Comparison of ENCODE assay signal across 8 cellular contexts in the genomic region with DNA sequence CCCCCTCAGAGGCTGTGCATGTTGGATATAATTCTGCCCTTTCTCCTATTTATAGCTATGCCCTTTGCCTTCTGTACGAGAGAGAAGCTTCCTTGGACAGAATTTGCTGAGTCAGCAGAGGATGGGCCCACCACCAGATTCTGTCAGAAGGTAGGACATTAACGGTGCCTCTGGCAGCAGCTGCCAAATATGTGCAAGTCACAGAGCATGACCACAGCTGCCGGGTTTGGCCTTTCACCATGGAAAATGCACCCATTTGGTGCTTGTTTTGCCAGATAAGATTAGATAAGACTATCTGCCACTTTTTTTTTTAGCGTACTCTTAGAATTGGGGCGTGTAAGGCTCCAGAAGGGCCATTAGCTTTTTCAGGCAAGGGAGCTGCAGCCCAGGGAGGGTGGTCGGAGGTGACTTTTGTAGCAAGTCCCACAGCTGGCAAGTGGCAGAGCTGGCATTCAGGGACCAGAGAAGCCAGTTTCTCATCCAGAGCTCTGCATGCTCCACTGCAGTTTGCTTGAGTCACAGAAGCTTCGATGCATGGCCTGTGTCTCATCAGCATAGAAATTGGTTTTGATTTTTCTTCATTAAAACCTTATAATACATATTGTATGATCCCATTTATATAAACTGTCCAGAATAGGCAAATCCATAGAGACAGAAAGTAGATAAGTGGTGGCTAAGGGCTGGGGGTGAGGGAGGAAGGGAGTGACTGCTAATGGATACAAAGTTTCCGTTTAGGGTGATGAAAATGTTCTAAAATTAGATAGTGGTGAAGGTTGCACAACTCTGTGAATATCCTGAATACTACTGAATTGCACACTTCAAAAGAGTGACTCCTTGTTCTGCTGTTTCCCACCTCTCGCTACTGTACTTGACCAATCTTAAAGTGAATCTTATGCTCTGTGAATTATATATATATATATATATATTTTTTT. TPM values are rescaled to one million over a fixed set of nuclear protein-coding genes. Genes with fewer than 3 reads are reported as not detected.
DNase-seq lines count a peak whose midpoint lies in the region; ATAC-seq, FAIRE-seq and TF ChIP-seq lines count a peak whose summit lies in the region.

No MANE protein-coding gene starts in this region.

- no peaks in the 10 kb centered on the region for H4K20me1 ChIP-seq in Karpas-422 (ENCODE audit: insufficient read depth, low read depth, low read length)
- H4K20me1 ChIP-seq in astrocyte (ENCODE audit: insufficient read depth, low read length): no peaks in the 10 kb centered on the region

- H3K4me3 Mint-ChIP-seq in astrocyte (ENCODE audit: unreplicated experiment): peak overlapping the region; percentile 15

- TF ChIP-seq CTCF in astrocyte (IDR thresholded peaks at IDR 0.05; ENCODE audit: insufficient read depth, low read depth, low read length) (no peak), lung (IDR thresholded peaks at IDR 0.05; ENCODE audit: control extremely low read depth, extremely low read depth) (no peak)

- DNase-seq in AML-193 (lab: John Stamatoyannopoulos, UW) (peak; percentile 95 to 96), Karpas-422 (peak; percentile 92), astrocyte (ENCODE audit: low read depth) (peak; percentile 74), lung (ENCODE audit: low spot score) (no peak), NCI-H2107 (lab: John Stamatoyannopoulos, UW) (no peak), C1 segment of cervical spinal cord (lab: John Stamatoyannopoulos, UW) (no peak)

- H3K27ac Mint-ChIP-seq in astrocyte (ENCODE audit: unreplicated experiment): peak overlapping the region; percentile 58

- H3K27ac ChIP-seq in Karpas-422 (ENCODE audit: low read length): peak overlapping the region; percentile 94
- H3K27ac ChIP-seq in astrocyte (ENCODE audit: low read depth, low read length): no peak overlapping the region
- peak overlapping the region in 1 of 2 donors; percentile 68 for H3K27ac ChIP-seq in lung (ENCODE audit: low read depth in 1 of 2, low read length in 1 of 2)

- H3K4me2 ChIP-seq in Karpas-422 (ENCODE audit: low read depth, low read length, poor library complexity, severe bottlenecking) (peak overlapping the region; percentile 68), astrocyte (ENCODE audit: low read length) (no peak overlapping the region)

- no peaks in the 10 kb centered on the region for H3K9me3 Mint-ChIP-seq in astrocyte (ENCODE audit: unreplicated experiment)

- H3K4me1 Mint-ChIP-seq in astrocyte (ENCODE audit: low read depth, unreplicated experiment): peaks cover 17% of the 10 kb centered on the region

- H3K36me3 Mint-ChIP-seq in astrocyte (ENCODE audit: low read depth, unreplicated experiment): no peaks in the 10 kb centered on the region

- H3K9me3 ChIP-seq in Karpas-422 (ENCODE audit: low read length) (no peaks in the 10 kb centered on the region), astrocyte (ENCODE audit: insufficient read depth, low read depth, low read length) (no peaks in the 10 kb centered on the region), lung (ENCODE audit: control insufficient read depth in 2 of 2, insufficient read depth in 1 of 2, low read length in 1 of 2) (no peaks in the 10 kb centered on the region)

- H3K9ac ChIP-seq in Karpas-422 (ENCODE audit: low read length): peak overlapping the region; percentile 60
- H3K9ac ChIP-seq in astrocyte (ENCODE audit: low read length): no peak overlapping the region

- H3K9me2 ChIP-seq in Karpas-422 (replicated peaks; ENCODE audit: insufficient read depth, low read length): no peaks in the 10 kb centered on the region

- H2AFZ ChIP-seq in Karpas-422 (ENCODE audit: low read length) (peak overlapping the region; percentile 44), astrocyte (ENCODE audit: low read depth, low read length) (no peak overlapping the region)

- no peaks in the 10 kb centered on the region for H3K36me3 ChIP-seq in Karpas-422 (ENCODE audit: insufficient read depth, low read length)
- no peaks in the 10 kb centered on the region for H3K36me3 ChIP-seq in astrocyte (ENCODE audit: insufficient read depth, low read length)
- no peaks in the 10 kb centered on the region for H3K36me3 ChIP-seq in lung (ENCODE audit: control insufficient read depth in 2 of 2, insufficient read depth in 2 of 2, low read length in 2 of 2)

- peaks cover 20% of the 10 kb centered on the region for H3K27me3 Mint-ChIP-seq in astrocyte (ENCODE audit: low read depth, unreplicated experiment)

- WGBS in lung, 2 donors: 11 to 18% methylated on average over 9 of the region's 9 CpGs

- FAIRE-seq in astrocyte (lab: Jason Lieb, UNC): no peak

- H3K4me3 ChIP-seq in Karpas-422 (ENCODE audit: low read length) (peak overlapping the region; percentile 43), astrocyte (ENCODE audit: insufficient read depth, low read depth, low read length) (no peak overlapping the region), lung (no peak overlapping the region)

- no peaks in the 10 kb centered on the region for H3K79me2 ChIP-seq in Karpas-422 (ENCODE audit: low read length)
- no peaks in the 10 kb centered on the region for H3K79me2 ChIP-seq in astrocyte (ENCODE audit: insufficient read depth, low read length)

- no peaks in the 10 kb centered on the region for H3K27me3 ChIP-seq in Karpas-422 (ENCODE audit: low read length)
- peaks cover 13% of the 10 kb centered on the region for H3K27me3 ChIP-seq in astrocyte (ENCODE audit: insufficient read depth, low read length)
- no peaks in the 10 kb centered on the region for H3K27me3 ChIP-seq in lung (ENCODE audit: control insufficient read depth, insufficient read depth)

- ATAC-seq in lung (ENCODE audit: insufficient read depth, low FRiP score) (peak; percentile 9), GM19328 (IDR thresholded peaks at IDR 0.05; ENCODE audit: unreplicated experiment) (no peak), HG02938 (IDR thresholded peaks at IDR 0.05; ENCODE audit: unreplicated experiment) (no peak)

- H3K4me1 ChIP-seq in Karpas-422 (ENCODE audit: low read length) (peaks cover 86% of the 10 kb centered on the region), astrocyte (ENCODE audit: insufficient read depth, low read length) (peaks cover 8% of the 10 kb centered on the region), lung (ENCODE audit: control insufficient read depth in 2 of 2, insufficient read depth in 2 of 2, low read length in 2 of 2) (peaks cover 15 to 18% of the 10 kb centered on the region in 2 donors)

RNA-seq across cellular contexts. Expression of a gene that starts 15.8 kb away (rescaled TPM):
- 0.19 and 1.3 TPM in 2 replicates for total RNA-seq in Karpas-422 (2014; rRNA removed; shearing (Covaris generic); ENCODE audit: low replicate concordance)
- total RNA-seq in astrocyte (0.30 TPM in 1 of 2 replicates, not detected in the other), lung (1 to 10 TPM; 2.1 to 4.0 TPM)
- 1 to 10 TPM in 1 of 2 donors, under 1 TPM in 1; 0.87 to 4.5 TPM for polyA plus RNA-seq in lung

RNA-seq across cellular contexts. Expression of a gene that starts 44.0 kb away (rescaled TPM):
- total RNA-seq in Karpas-422 (2014; rRNA removed; shearing (Covaris generic); ENCODE audit: low replicate concordance): 116 and 144 TPM in 2 replicates
- total RNA-seq in astrocyte: 77.7 and 84.3 TPM in 2 replicates
- total RNA-seq in lung: 100 to 1,000 TPM in 1 of 2 donors, 10 to 100 TPM in 1; 94.6 to 130 TPM
- 100 to 1,000 TPM in 1 of 2 donors, 10 to 100 TPM in 1; 87.8 to 120 TPM for polyA plus RNA-seq in lung

RNA-seq across cellular contexts. Expression of a gene that starts 44.8 kb away (rescaled TPM):
- 217 and 263 TPM in 2 replicates for total RNA-seq in Karpas-422 (2014; rRNA removed; shearing (Covaris generic); ENCODE audit: low replicate concordance)
- total RNA-seq in astrocyte: 89.6 and 97.3 TPM in 2 replicates
- total RNA-seq in lung: 100 to 1,000 TPM in 1 of 2 donors, 10 to 100 TPM in 1; 76.3 to 193 TPM
- polyA plus RNA-seq in lung: 100 to 1,000 TPM; 109 to 113 TPM

Comparison
In these comparisons a context has a peak if more than half of its experiments do, and no peak if none do; other contexts are left out.
1. DNase-seq: peak in AML-193 (2 of 2), Karpas-422 (single experiment) and astrocyte (single experiment); none in lung (single experiment), NCI-H2107 (single experiment) and C1 segment of cervical spinal cord (0 of 14).